In genomic region chr11:44192015-44192380, GRCh38 we compare ENCODE assay signal across 20 cellular contexts.
"Had no signal": no experiment of that assay in that cellular context is flagged by ENCODE, and none has a peak within 500 bp of the region (broad histone marks: within the 10 kb centered on the region; RNA-seq: fewer than 3 reads in every experiment).

No MANE protein-coding gene starts in this region.

- H3K4me3 ChIP-seq: body of pancreas, hepatocyte, lung, right atrium auricular region, tibial nerve, vagina had no signal

- H3K4me1 ChIP-seq: body of pancreas, foreskin keratinocyte, right atrium auricular region, tibial nerve, vagina had no signal

- H2AFZ ChIP-seq: hepatocyte had no signal

- DNase-seq: activated CD4-positive, alpha-beta T cell treated with anti-CD3 and anti-CD28 coated beads for 1 hour; activated CD8-positive, alpha-beta memory T cell treated with anti-CD3 and anti-CD28 coated beads, Interleukin-2, amount 50 U/mL, for 4 hours; activated naive CD4-positive, alpha-beta T cell treated with anti-CD3 and anti-CD28 coated beads for 36 hours; body of pancreas; dermis blood vessel endothelial cell; effector memory CD4-positive, alpha-beta T cell; left colon; stimulated activated CD4-positive, alpha-beta T cell treated with anti-CD3 and anti-CD28 coated beads, Interleukin-2, amount 100 ng/mL, for 24 hours; stimulated activated naive CD8-positive, alpha-beta T cell treated with anti-CD3 and anti-CD28 coated beads, Interleukin-15, Interleukin-2, amounts not matched to agents 100 U/mL and 50 U/mL, for 24 hours; WERI-Rb-1 had no signal

- H3K4me2 ChIP-seq: hepatocyte had no signal

- ATAC-seq: body of pancreas, foreskin keratinocyte, left colon had no signal

- H3K27me3 Mint-ChIP-seq: progenitor cell of endocrine pancreas had no signal

- H3K27me3 ChIP-seq: body of pancreas, foreskin keratinocyte, hepatocyte, right atrium auricular region, tibial nerve, vagina had no signal

- H3K27ac ChIP-seq: body of pancreas, epithelial cell of prostate, foreskin keratinocyte, hepatocyte, right atrium auricular region, tibial nerve, vagina, WERI-Rb-1 had no signal

- H3K79me2 ChIP-seq: hepatocyte had no signal

- H3K4me3 Mint-ChIP-seq: activated naive CD4-positive, alpha-beta T cell treated with anti-CD3 and anti-CD28 coated beads for 36 hours; mesothelial cell of epicardium; T-helper 1 cell treated with Interleukin-12 subunit alpha and Interleukin-12 subunit beta and Interleukin-4 antibody, amounts not matched to agents 30 μg/mL and 1 μg/mL, for 36 hours had no signal

- H3K27ac Mint-ChIP-seq: mesothelial cell of epicardium; T-helper 1 cell treated with Interleukin-12 subunit alpha and Interleukin-12 subunit beta and Interleukin-4 antibody, amounts not matched to agents 30 μg/mL and 1 μg/mL, for 36 hours had no signal

- H3K36me3 ChIP-seq: WERI-Rb-1 had no signal
